In genomic region chr6:36746251-36746650, GRCh38 we compare ENCODE assay signal across 18 cellular contexts. TPM values are rescaled to one million over a fixed set of nuclear protein-coding genes. Genes with fewer than 3 reads are reported as not detected.
"Had no signal": no experiment of that assay in that cellular context is flagged by ENCODE, and none has a peak within 500 bp of the region (broad histone marks: within the 10 kb centered on the region; RNA-seq: fewer than 3 reads in every experiment).

No MANE protein-coding gene starts in this region.

- H3K36me3 ChIP-seq: gastrocnemius medialis, neutrophil, suprapubic skin, thyroid gland had no signal

- H3K27ac Mint-ChIP-seq: mesothelial cell of epicardium, nephron, type B pancreatic cell had no signal

- H3K4me3 ChIP-seq: gastrocnemius medialis, suprapubic skin, thyroid gland had no signal

- DNase-seq: effector memory CD4-positive, alpha-beta T cell; gastrocnemius medialis; islet precursor cell; mammary epithelial cell; posterior cingulate gyrus; small intestine; stimulated activated CD4-positive, alpha-beta T cell treated with anti-CD3 and anti-CD28 coated beads, Interleukin-12 subunit alpha, Interleukin-12 subunit beta, amount 100 ng/mL, for 4 hours; stimulated activated naive CD8-positive, alpha-beta T cell treated with anti-CD3 and anti-CD28 coated beads, Interleukin-15, Interleukin-2, amounts not matched to agents 100 U/mL and 50 U/mL, for 24 hours; thyroid gland had no signal

- H3K4me1 ChIP-seq: gastrocnemius medialis, thyroid gland had no signal

- H3K4me3 Mint-ChIP-seq: mesothelial cell of epicardium, nephron, type B pancreatic cell had no signal

- H3K9me3 ChIP-seq: suprapubic skin, thyroid gland had no signal

- H3K36me3 Mint-ChIP-seq: mesothelial cell of epicardium, type B pancreatic cell had no signal

- H3K4me1 Mint-ChIP-seq: nephron had no signal

- H3K27me3 ChIP-seq: gastrocnemius medialis, suprapubic skin, thyroid gland had no signal

- H3K27ac ChIP-seq: gastrocnemius medialis, neutrophil, suprapubic skin, thyroid gland had no signal

- ATAC-seq: gastrocnemius medialis; left lobe of liver; stimulated activated naive CD8-positive, alpha-beta T cell treated with anti-CD3 and anti-CD28 coated beads, Interleukin-15, Interleukin-2, amounts not matched to agents 100 U/mL and 50 U/mL, for 24 hours had no signal

RNA-seq across cellular contexts. Expression of gene RAB44, which starts 48.6 kb away (rescaled TPM):
- total RNA-seq: fibroblast of villous mesenchyme, osteocyte, pulmonary artery endothelial cell had no signal
